Comparison of ENCODE assay signal across 1 cellular context in genomic region chr20:63707558-63708300, GRCh38.
TF ChIP-seq lines count a peak whose summit lies in the region.

Gene ARFRP1 (minus strand): TSS chr20:63707976. CDS start chr20:63707091, 885 bp downstream.
Gene ZGPAT (plus strand): TSS chr20:63708039. CDS start chr20:63708581, 542 bp downstream.

TF ChIP-seq in HepG2, 621 proteins besides CTCF, POLR2A, EP300 and RAD21 (continued from another document and continues in another):
- TF ChIP-seq GPBP1L1 (CRISPR knock-in tag; IDR thresholded peaks at IDR 0.05) (no peak), SIX4 (CRISPR knock-in tag; IDR thresholded peaks at IDR 0.05) (0 out of 2 replicates have a peak, but pooled peaks have one; percentile 11), MEF2D (CRISPR knock-in tag; IDR thresholded peaks at IDR 0.05) (peak; percentile 37; the same call in 1 of the 2 replicates), NR2F2 (IDR thresholded peaks at IDR 0.05; ENCODE audit: borderline replicate concordance, low read depth) (peak; percentile 93), HNRNPH1 (optimal IDR thresholded peaks at IDR 0.05; ENCODE audit: low read depth, low read length) (no peak), MBD4 (IDR thresholded peaks at IDR 0.05; ENCODE audit: borderline replicate concordance, low read length) (no peak), ZNF276 (CRISPR knock-in tag; IDR thresholded peaks at IDR 0.05; ENCODE audit: low read depth) (peak; percentile 91; the same call in 1 of the 2 replicates), ZXDC (CRISPR knock-in tag; IDR thresholded peaks at IDR 0.05) (0 out of 2 replicates have a peak, but pooled peaks have one; percentile 82), ZFP36 (IDR thresholded peaks at IDR 0.05; ENCODE audit: borderline replicate concordance, low read depth, low read length, partially characterized antibody) (no peak), ZNF577 (CRISPR knock-in tag; IDR thresholded peaks at IDR 0.05; ENCODE audit: borderline replicate concordance, low read depth) (no peak), ZNF589 (CRISPR knock-in tag; conservative IDR thresholded peaks at IDR 0.05) (no peak; the same call in 1 of the 2 replicates), ZNF354B (CRISPR knock-in tag; IDR thresholded peaks at IDR 0.05) (peak; percentile 98), ZNF768 (CRISPR knock-in tag; IDR thresholded peaks at IDR 0.05) (peak; percentile 85), TEAD2 (CRISPR knock-in tag; IDR thresholded peaks at IDR 0.05) (peak; percentile 90), ZNF18 (CRISPR knock-in tag; IDR thresholded peaks at IDR 0.05; ENCODE audit: insufficient replicate concordance) (peak; percentile 90), PBX3 (CRISPR knock-in tag; IDR thresholded peaks at IDR 0.05; ENCODE audit: borderline replicate concordance) (0 out of 2 replicates have a peak, but pooled peaks have one; percentile 19), ZNF251 (CRISPR knock-in tag; IDR thresholded peaks at IDR 0.05) (no peak), ARNT (IDR thresholded peaks at IDR 0.05) (no peak), HMG20A (CRISPR knock-in tag; IDR thresholded peaks at IDR 0.05; ENCODE audit: borderline replicate concordance) (no peak; the same call in 1 of the 2 replicates), ZNF503 (CRISPR knock-in tag; IDR thresholded peaks at IDR 0.05) (peak; percentile 93), ZNF432 (CRISPR knock-in tag; IDR thresholded peaks at IDR 0.05; ENCODE audit: borderline replicate concordance) (no peak), ATM (IDR thresholded peaks at IDR 0.05; ENCODE audit: borderline replicate concordance) (no peak), TAF1 (CRISPR knock-in tag; IDR thresholded peaks at IDR 0.05) (peak; percentile 85), GFI1 (CRISPR knock-in tag; IDR thresholded peaks at IDR 0.05; ENCODE audit: borderline replicate concordance) (no peak), RFX3 (CRISPR knock-in tag; IDR thresholded peaks at IDR 0.05) (no peak), ZBTB49 (CRISPR knock-in tag; IDR thresholded peaks at IDR 0.05; ENCODE audit: borderline replicate concordance) (0 out of 2 replicates have a peak, but pooled peaks have one; percentile 21), CSRNP1 (CRISPR knock-in tag; IDR thresholded peaks at IDR 0.05) (peak; percentile 98), ZBTB25 (CRISPR knock-in tag; IDR thresholded peaks at IDR 0.05) (peak; percentile 99; the same call in 1 of the 2 replicates), ZNF3 (CRISPR knock-in tag; IDR thresholded peaks at IDR 0.05) (peak; percentile 46; the same call in 1 of the 2 replicates), SP2 (CRISPR knock-in tag; IDR thresholded peaks at IDR 0.05) (peak; percentile 71), ZSCAN31 (CRISPR knock-in tag; IDR thresholded peaks at IDR 0.05; ENCODE audit: low read depth) (peak; percentile 80), KDM5A (IDR thresholded peaks at IDR 0.05; ENCODE audit: borderline replicate concordance, low read length) (peak; percentile 65; the same call in 1 of the 2 replicates), PLSCR1 (CRISPR knock-in tag; IDR thresholded peaks at IDR 0.05; ENCODE audit: borderline replicate concordance) (no peak), FOXK1 (CRISPR knock-in tag; IDR thresholded peaks at IDR 0.05; ENCODE audit: borderline replicate concordance, low read depth) (peak; percentile 97), ZNF678 (CRISPR knock-in tag; IDR thresholded peaks at IDR 0.05) (0 out of 2 replicates have a peak, but pooled peaks have one; percentile 97), RAD51 (IDR thresholded peaks at IDR 0.05; ENCODE audit: borderline replicate concordance) (no peak), ETV5 (CRISPR knock-in tag; IDR thresholded peaks at IDR 0.05; ENCODE audit: borderline replicate concordance) (peak; percentile 92), ZNF264 (CRISPR knock-in tag; IDR thresholded peaks at IDR 0.05) (peak; percentile 19; the same call in 1 of the 2 replicates)
